In the genomic region with DNA sequence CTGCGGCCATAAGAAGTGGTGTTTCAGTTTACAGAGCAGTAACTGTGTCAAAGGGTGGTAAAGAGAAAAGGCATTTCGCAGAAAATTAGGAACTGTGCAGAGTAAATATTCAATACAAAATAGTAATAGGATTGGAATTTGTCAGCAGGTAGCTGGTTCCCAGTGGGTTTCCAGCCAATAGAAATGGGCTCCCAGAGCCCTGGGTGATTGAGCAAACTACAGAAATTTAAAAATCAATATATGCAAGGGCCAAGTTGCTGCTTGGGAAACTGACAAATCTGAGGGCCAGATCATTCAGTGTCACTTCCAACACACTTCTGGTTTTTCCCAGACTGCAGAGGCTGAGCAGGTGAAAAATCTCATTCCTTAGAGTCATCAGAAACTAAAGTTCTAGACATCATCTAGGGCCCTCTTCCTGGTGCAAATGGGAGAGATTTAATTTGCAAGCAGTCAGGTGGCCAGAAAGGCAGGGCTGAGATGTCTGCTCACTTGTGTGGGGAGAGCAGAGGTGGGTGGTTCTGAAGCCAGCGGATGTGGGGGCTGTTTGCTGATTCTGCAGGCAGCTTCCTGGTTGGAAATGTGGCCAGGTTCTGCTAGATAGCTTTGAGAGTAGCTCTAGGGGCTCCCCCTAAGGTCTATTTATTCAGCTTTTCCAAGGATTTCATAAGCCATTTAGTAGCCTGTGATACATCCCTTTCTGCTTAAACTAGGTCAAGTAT, we compare ENCODE assay signal across 8 cellular contexts.
DNase-seq lines count a peak whose midpoint lies in the region.

No MANE protein-coding gene starts in this region.

- peaks cover 28 to 35% of the 10 kb centered on the region in 2 donors for H3K4me1 Mint-ChIP-seq in immature natural killer cell

- H3K27ac Mint-ChIP-seq in immature natural killer cell: peak overlapping the region in 4 of 6 donors; percentile 15 to 47 (median 30)

- H3K4me3 Mint-ChIP-seq in immature natural killer cell: peak overlapping the region in 1 of 5 donors; percentile 13

- peaks cover 0 to 3% (median 2%) of the 10 kb centered on the region in 3 donors for H3K27me3 Mint-ChIP-seq in immature natural killer cell (ENCODE audit: low read depth in 3 of 3)

- H3K9me3 Mint-ChIP-seq in immature natural killer cell: no peaks in the 10 kb centered on the region

- DNase-seq in T follicular helper cell (ENCODE audit: low read depth) (peak; percentile 37), activated T-cell treated with anti-CD3 and anti-CD28 coated beads for 1 hour (ENCODE audit: low read depth) (peak; percentile 34), immature natural killer cell (peak in 1 of 3 donors; percentile 11), NCI-H1436 (lab: John Stamatoyannopoulos, UW) (no peak), cerebellum (ENCODE audit: low spot score) (no peak), NCI-H187 (lab: John Stamatoyannopoulos, UW) (no peak), mesenteric fat pad (ENCODE audit: low spot score) (no peak)
- DNase-seq in stimulated activated CD8-positive, alpha-beta memory T cell treated with anti-CD3 and anti-CD28 coated beads, Interleukin-7, amount 100 ng/mL, for 24 hours (ENCODE audit: low read depth): peak; percentile 20

- peaks cover 0 to 3% (median 0%) of the 10 kb centered on the region in 3 donors for H3K36me3 Mint-ChIP-seq in immature natural killer cell

Comparison
In these comparisons a context has a peak if more than half of its experiments do, and no peak if none do; other contexts are left out.
1. DNase-seq: peak in T follicular helper cell (single experiment), activated T-cell treated with anti-CD3 and anti-CD28 coated beads for 1 hour (single experiment) and stimulated activated CD8-positive, alpha-beta memory T cell treated with anti-CD3 and anti-CD28 coated beads, Interleukin-7, amount 100 ng/mL, for 24 hours (single experiment); none in NCI-H1436 (single experiment), cerebellum (single experiment), NCI-H187 (0 of 2) and mesenteric fat pad (single experiment).